ENCODE assay signal across 20 cellular contexts in the genomic region with DNA sequence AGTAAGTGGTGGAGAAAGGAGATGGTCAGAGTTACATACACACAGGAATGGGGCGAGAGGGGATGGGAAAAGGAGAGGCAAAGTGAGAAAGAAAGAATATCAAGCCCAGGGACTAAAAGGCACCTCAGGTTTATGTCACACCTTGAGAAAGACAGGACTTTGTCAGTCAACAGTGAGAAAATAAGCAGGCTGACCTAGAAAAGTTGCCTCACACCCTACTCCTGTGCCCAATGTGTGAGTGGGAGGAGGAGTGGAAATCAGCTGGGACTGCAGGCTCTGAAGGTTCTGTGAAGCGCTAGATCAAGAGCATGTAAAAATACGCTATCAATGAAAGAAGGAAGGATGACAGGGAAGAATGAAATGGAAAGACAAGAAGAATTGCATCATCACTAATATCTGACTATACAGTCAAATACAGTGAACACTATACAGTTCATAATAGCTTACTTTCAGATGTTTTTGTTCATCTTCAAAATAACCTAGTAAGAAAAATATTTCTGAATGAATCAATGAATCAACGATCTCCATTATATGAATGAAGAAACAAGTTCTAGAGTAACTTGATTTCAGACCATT.
"Had no signal": no experiment of that assay in that cellular context is flagged by ENCODE, and none has a peak within 500 bp of the region (broad histone marks: within the 10 kb centered on the region; RNA-seq: fewer than 3 reads in every experiment).

No MANE protein-coding gene starts in this region.

- ATAC-seq: body of pancreas; naive thymus-derived CD8-positive, alpha-beta T cell; WTC11 had no signal

- H3K4me3 ChIP-seq: body of pancreas, cardiac muscle cell, prostate gland, right atrium auricular region had no signal

- DNase-seq: activated CD4-positive, alpha-beta T cell treated with anti-CD3 and anti-CD28 coated beads, Interleukin-2, amount 50 U/mL, for 4 hours; activated CD8-positive, alpha-beta memory T cell treated with anti-CD3 and anti-CD28 coated beads, Interleukin-2, amount 50 U/mL, for 48 hours; activated effector memory CD4-positive, alpha-beta T cell treated with anti-CD3 and anti-CD28 coated beads, Interleukin-2, amount 50 U/mL, for 16 hours; activated naive CD4-positive, alpha-beta T cell treated with anti-CD3 and anti-CD28 coated beads, Interleukin-2, amount 10 ng/mL, durations not matched to agents 7 days and 5 days; activated T-cell treated with anti-CD3 and anti-CD28 coated beads, Interleukin-2, amount 50 U/mL, for 48 hours; amygdala; body of pancreas; effector CD4-positive, alpha-beta T cell; kidney; mammary epithelial cell; naive thymus-derived CD8-positive, alpha-beta T cell; stimulated activated CD4-positive, alpha-beta T cell treated with anti-CD3 and anti-CD28 coated beads, Interleukin-4, amount 100 ng/mL, for 24 hours; stimulated activated naive CD4-positive, alpha-beta T cell treated with Interleukin-2 at 50 U/mL for 16 hours; T-helper 1 cell; T-helper 9 cell had no signal

- H3K27ac ChIP-seq: body of pancreas, cardiac muscle cell, prostate gland, right atrium auricular region had no signal

- H3K4me1 ChIP-seq: prostate gland had no signal

- FAIRE-seq: endometrium, kidney had no signal

- H3K27me3 ChIP-seq: body of pancreas, cardiac muscle cell, right atrium auricular region had no signal

- H3K9me3 ChIP-seq: body of pancreas, prostate gland, right atrium auricular region had no signal

- H3K36me3 ChIP-seq: cardiac muscle cell, prostate gland, right atrium auricular region had no signal
